9 cellular contexts compared by ENCODE assay signal in genomic region chr5:93607367-93608258, GRCh38. TPM values are rescaled to one million over a fixed set of nuclear protein-coding genes. Genes with fewer than 3 reads are reported as not detected.
A peak's percentile ranks its signal among the peaks of the same experiment; 100 is the strongest.
DNase-seq lines count a peak whose midpoint lies in the region; ATAC-seq and TF ChIP-seq lines count a peak whose summit lies in the region.
"Had no signal": no experiment of that assay in that cellular context is flagged by ENCODE, and none has a peak within 500 bp of the region (broad histone marks: within the 10 kb centered on the region; RNA-seq: fewer than 3 reads in every experiment).

No MANE protein-coding gene starts in this region.

- peaks cover 30% of the 10 kb centered on the region for H3K27me3 Mint-ChIP-seq in osteocyte (ENCODE audit: unreplicated experiment)

- 2% methylated on average over 19 of the region's 19 CpGs for WGBS in HUES64

- H3K4me3 ChIP-seq in HUES64 (ENCODE audit: low read length) (peak overlapping the region; percentile 3; the same call in 1 of the 2 replicates), SU-DHL-6 (ENCODE audit: insufficient read depth, low read length, poor library complexity, severe bottlenecking) (no peak overlapping the region)

- no peaks in the 10 kb centered on the region for H3K79me2 ChIP-seq in SU-DHL-6 (ENCODE audit: insufficient read depth, low read length)

- peaks cover 3% of the 10 kb centered on the region for H3K36me3 Mint-ChIP-seq in osteocyte (ENCODE audit: unreplicated experiment)

- peaks cover 35% of the 10 kb centered on the region for H3K4me1 ChIP-seq in HUES64 (ENCODE audit: insufficient read depth, low read length)

- H3K4me1 Mint-ChIP-seq in osteocyte (ENCODE audit: unreplicated experiment): peaks cover 64% of the 10 kb centered on the region

- H2AFZ ChIP-seq in SU-DHL-6 (ENCODE audit: low read depth, low read length, severe bottlenecking): no peak overlapping the region

- no peak overlapping the region for H3K27ac ChIP-seq in HUES64 (ENCODE audit: low read depth, low read length)
- no peak overlapping the region for H3K27ac ChIP-seq in SU-DHL-6 (ENCODE audit: low read depth, low read length)
- H3K27ac ChIP-seq: gastrocnemius medialis had no signal

- no peaks in the 10 kb centered on the region; the same call in 1 of the 2 replicates for H3K9me3 ChIP-seq in HUES64 (ENCODE audit: insufficient read depth, low read depth, low read length)
- H3K9me3 ChIP-seq in SU-DHL-6 (ENCODE audit: insufficient read depth, low read length): no peaks in the 10 kb centered on the region
- H3K9me3 ChIP-seq: gastrocnemius medialis had no signal

- H3K9ac ChIP-seq in HUES64 (ENCODE audit: low read depth, low read length): no peak overlapping the region
- H3K9ac ChIP-seq in SU-DHL-6 (ENCODE audit: low read length): no peak overlapping the region

- H3K9me3 Mint-ChIP-seq in osteocyte (ENCODE audit: unreplicated experiment): no peaks in the 10 kb centered on the region

- H3K4me3 Mint-ChIP-seq in osteocyte (ENCODE audit: unreplicated experiment): peak overlapping the region; percentile 76

- TF ChIP-seq CTCF in SU-DHL-6 (IDR thresholded peaks at IDR 0.05; ENCODE audit: insufficient read depth, low read length, poor library complexity, severe bottlenecking): peak; percentile 63
- TF ChIP-seq CTCF in osteocyte (IDR thresholded peaks at IDR 0.05): peak; percentile 74

- peak; percentile 70 to 71 for ATAC-seq in activated CD4-positive, CD25-positive, alpha-beta regulatory T cell treated with anti-CD3 and anti-CD28 coated beads, Interleukin-2, amount 50 U/mL, for 24 hours
- peak; percentile 80 for ATAC-seq in GM21390 (IDR thresholded peaks at IDR 0.05; ENCODE audit: unreplicated experiment)

- H3K9me2 ChIP-seq in SU-DHL-6 (replicated peaks; ENCODE audit: insufficient read depth, low read length): no peaks in the 10 kb centered on the region

- no peaks in the 10 kb centered on the region for H4K20me1 ChIP-seq in SU-DHL-6 (ENCODE audit: low read depth, low read length)

- H3K27ac Mint-ChIP-seq in osteocyte (ENCODE audit: unreplicated experiment): peak overlapping the region; percentile 98

- H3K4me2 ChIP-seq in SU-DHL-6 (ENCODE audit: low read depth, low read length, poor library complexity, severe bottlenecking): peak overlapping the region; percentile 30

- no peak for DNase-seq in activated CD4-positive, CD25-positive, alpha-beta regulatory T cell (lab: John Stamatoyannopoulos, UW)
- DNase-seq in fibroblast of peridontal ligament (ENCODE audit: extremely low read depth): peak; percentile 69
- DNase-seq in osteocyte (ENCODE audit: extremely low spot score, unreplicated experiment): no peak
- DNase-seq in NCI-H128 (lab: John Stamatoyannopoulos, UW; ENCODE audit: unreplicated experiment): no peak
- DNase-seq: gastrocnemius medialis had no signal

- H3F3A ChIP-seq in SU-DHL-6 (ENCODE audit: insufficient read depth): no peaks in the 10 kb centered on the region

- H3K27me3 ChIP-seq in HUES64 (ENCODE audit: insufficient read depth, low read length): peaks cover 100% of the 10 kb centered on the region
- H3K27me3 ChIP-seq in SU-DHL-6 (ENCODE audit: low read length): no peaks in the 10 kb centered on the region

- H3K36me3 ChIP-seq in HUES64 (ENCODE audit: insufficient read depth, low read length) (no peaks in the 10 kb centered on the region), SU-DHL-6 (ENCODE audit: low read length) (no peaks in the 10 kb centered on the region)
- H3K36me3 ChIP-seq: gastrocnemius medialis had no signal

RNA-seq across cellular contexts. Expression of gene NR2F1, which starts 24.6 kb away (rescaled TPM):
- 24.5 TPM for polyA plus RNA-seq in HUES64 (2013, experiment 1 of 2)
- polyA plus RNA-seq in HUES64 (2013, experiment 2 of 2): 47.7 TPM
- total RNA-seq in osteocyte: 189 and 197 TPM in 2 replicates

RNA-seq across cellular contexts. Expression of gene NR2F1-AS1, which starts 26.6 kb away (rescaled TPM):
- 3.7 TPM for polyA plus RNA-seq in HUES64 (2013, experiment 1 of 2)
- 8.7 TPM for polyA plus RNA-seq in HUES64 (2013, experiment 2 of 2)
- total RNA-seq in osteocyte: 40.9 and 42.8 TPM in 2 replicates
